Comparison of ENCODE assay signal across 10 cellular contexts in genomic region chr16:71645450-71645849, GRCh38. TPM values are rescaled to one million over a fixed set of nuclear protein-coding genes. Genes with fewer than 3 reads are reported as not detected.
A peak's percentile ranks its signal among the peaks of the same experiment; 100 is the strongest.
DNase-seq lines count a peak whose midpoint lies in the region; ATAC-seq, FAIRE-seq and TF ChIP-seq lines count a peak whose summit lies in the region.
"Had no signal": no experiment of that assay in that cellular context is flagged by ENCODE, and none has a peak within 500 bp of the region (broad histone marks: within the 10 kb centered on the region; RNA-seq: fewer than 3 reads in every experiment).

No MANE protein-coding gene starts in this region.

- no peaks in the 10 kb centered on the region for H3K27me3 ChIP-seq in spleen (replicated peaks in 1 of 7)

- no peaks in the 10 kb centered on the region for H3K4me1 Mint-ChIP-seq in T-helper 17 cell

- H3K4me3 ChIP-seq in kidney (ENCODE audit: low read length in 2 of 2): no peak overlapping the region
- no peak overlapping the region for H3K4me3 ChIP-seq in spleen

- FAIRE-seq in HTR-8/SVneo (lab: Jason Lieb, UNC) (peak; percentile 72), kidney (lab: Jason Lieb, UNC) (no peak)

- peak; percentile 54 for ATAC-seq in T-helper 17 cell

- peaks cover 6% of the 10 kb centered on the region for H3K36me3 Mint-ChIP-seq in T-helper 17 cell (ENCODE audit: low read depth)

- TF ChIP-seq POLR2A in spleen (IDR thresholded peaks at IDR 0.05): no peak

- H3K9ac ChIP-seq in kidney (ENCODE audit: low read length in 2 of 2): no peak overlapping the region
- H3K9ac ChIP-seq: parathyroid adenoma had no signal

- no peak overlapping the region for H3K27ac Mint-ChIP-seq in T-helper 17 cell

- H3K4me1 ChIP-seq in kidney (ENCODE audit: control insufficient read depth in 1 of 2, insufficient read depth in 1 of 2, low read depth in 1 of 2, low read length in 2 of 2) (no peaks in the 10 kb centered on the region), spleen (no peaks in the 10 kb centered on the region)
- H3K4me1 ChIP-seq: parathyroid adenoma had no signal

- H3K27ac ChIP-seq in kidney (ENCODE audit: low read depth in 2 of 2, low read length in 2 of 2) (no peak overlapping the region), spleen (no peak overlapping the region)
- H3K27ac ChIP-seq: parathyroid adenoma had no signal

- DNase-seq in Daoy (ENCODE audit: low read depth): peak; percentile 15
- peak; percentile 52 for DNase-seq in HTR-8/SVneo (ENCODE audit: insufficient read length, low spot score)
- DNase-seq in T-helper 17 cell: no peak
- DNase-seq in kidney: no peak
- no peak for DNase-seq in stimulated activated CD8-positive, alpha-beta memory T cell treated with anti-CD3 and anti-CD28 coated beads, Interleukin-4, amount 100 ng/mL, for 48 hours
- DNase-seq in HK-2 (ENCODE audit: unreplicated experiment): no peak
- DNase-seq in spleen: no peak
- DNase-seq in activated CD4-positive, alpha-beta T cell treated with anti-CD3 and anti-CD28 coated beads, Interleukin-2, amount 50 U/mL, for 1 hour: no peak

- H3K27me3 Mint-ChIP-seq in T-helper 17 cell: no peaks in the 10 kb centered on the region

- H3K9me3 ChIP-seq in T-helper 17 cell (ENCODE audit: control insufficient read depth, low read length, poor library complexity, severe bottlenecking) (no peaks in the 10 kb centered on the region), kidney (ENCODE audit: control insufficient read depth in 1 of 2, low read length in 2 of 2) (no peaks in the 10 kb centered on the region), spleen (no peaks in the 10 kb centered on the region)

- TF ChIP-seq CTCF in kidney (IDR thresholded peaks at IDR 0.05; ENCODE audit: borderline replicate concordance, extremely low read depth, insufficient read depth) (peak; percentile 32), spleen (IDR thresholded peaks at IDR 0.05 in 8 of 11, conservative IDR thresholded peaks at IDR 0.05 in 3 of 11) (peak in 3 of 11 experiments; percentile 20 to 35 (median 26))

- H3K36me3 ChIP-seq in kidney (ENCODE audit: control insufficient read depth in 1 of 2, insufficient read depth in 2 of 2, low read length in 2 of 2) (peaks cover 5 to 8% of the 10 kb centered on the region in 2 donors), spleen (peaks cover 0 to 53% (median 22%) of the 10 kb centered on the region in 6 donors)

- 81 to 92% (median 88%) methylated on average over 4 of the region's 4 CpGs for WGBS in spleen, 5 donors

- intact Hi-C loops in kidney (cut with DNase I): no loop called here
- intact Hi-C loops in spleen (cut with DNase I; ENCODE audit: low total_unique reads): no loop called here

- H3K4me3 Mint-ChIP-seq in T-helper 17 cell: no peak overlapping the region

RNA-seq across cellular contexts. Expression of gene MARVELD3, which starts 19.5 kb away (rescaled TPM):
- 0.11 and 0.18 TPM in 2 replicates for total RNA-seq in Daoy (2014; rRNA removed; shearing (Covaris generic))
- not detected for total RNA-seq in T-helper 17 cell
- total RNA-seq in kidney: 10.3 TPM
- polyA plus RNA-seq in kidney (ENCODE audit: insufficient read depth, low read depth, low replicate concordance): 10.6 TPM
- total RNA-seq in spleen: under 1 TPM in 3 of 7 donors, not detected in 4; 0.13 to 0.76 (median 0.34) TPM
- under 1 TPM; 0.02 to 0.06 (median 0.04) TPM for polyA plus RNA-seq in spleen
- total RNA-seq: T-helper 2 cell treated with Interferon-gamma antibody and Interleukin-4, amounts not matched to agents 100 ng/mL and 5 ng/mL, for 36 hours had no signal

Comparison
In these comparisons a context has a peak if more than half of its experiments do, and no peak if none do; other contexts are left out.
1. DNase-seq: peak in Daoy (single experiment) and HTR-8/SVneo (single experiment); none in T-helper 17 cell (0 of 3), kidney (single experiment), stimulated activated CD8-positive, alpha-beta memory T cell treated with anti-CD3 and anti-CD28 coated beads, Interleukin-4, amount 100 ng/mL, for 48 hours (single experiment), HK-2 (single experiment), spleen (single experiment) and activated CD4-positive, alpha-beta T cell treated with anti-CD3 and anti-CD28 coated beads, Interleukin-2, amount 50 U/mL, for 1 hour (single experiment).